Comparison of ENCODE assay signal across 14 cellular contexts in genomic region chr2:10389596-10389995, GRCh38. TPM values are rescaled to one million over a fixed set of nuclear protein-coding genes. Genes with fewer than 3 reads are reported as not detected.
DNase-seq lines count a peak whose midpoint lies in the region; ATAC-seq and TF ChIP-seq lines count a peak whose summit lies in the region.
"Had no signal": no experiment of that assay in that cellular context is flagged by ENCODE, and none has a peak within 500 bp of the region (broad histone marks: within the 10 kb centered on the region; RNA-seq: fewer than 3 reads in every experiment).

No MANE protein-coding gene starts in this region.

- H3K4me1 Mint-ChIP-seq in chondrocyte (ENCODE audit: low read depth), result peaks cover 19% of the 10 kb centered on the region
- H3K4me1 Mint-ChIP-seq in naive thymus-derived CD4-positive, alpha-beta T cell, result peaks cover 29 to 93% (median 77%) of the 10 kb centered on the region in 7 donors

- peak overlapping the region; percentile 66 for H3K4me2 ChIP-seq in GM23248 (ENCODE audit: unreplicated experiment)

- TF ChIP-seq CTCF in BJ (IDR thresholded peaks at IDR 0.05; ENCODE audit: insufficient read depth, low read depth, low read length), result no peak
- no peak for TF ChIP-seq CTCF in chondrocyte (IDR thresholded peaks at IDR 0.05)

- 12 to 18% methylated on average over 5 of the region's 5 CpGs for WGBS in GM23248 (ENCODE audit: low coverage in 1 of 2, low lambda C conversion rate in 2 of 2, missing lambda C conversion rate in 2 of 2), 2 experiments

- in situ Hi-C loops in GM23248 (cut with MboI), result no loop called here

- no peaks in the 10 kb centered on the region for H3K9me2 ChIP-seq in GM23248 (ENCODE audit: insufficient read depth)

- no peaks in the 10 kb centered on the region for H3K27me3 ChIP-seq in BJ (ENCODE audit: control insufficient read depth, insufficient read depth, low read length)
- H3K27me3 ChIP-seq in GM23248 (replicated peaks; ENCODE audit: insufficient read depth), result no peaks in the 10 kb centered on the region
- H3K27me3 ChIP-seq in naive thymus-derived CD4-positive, alpha-beta T cell (ENCODE audit: control insufficient read depth in 2 of 2, insufficient read depth in 2 of 2, low read length in 2 of 2), result no peaks in the 10 kb centered on the region
- H3K27me3 ChIP-seq in SJCRH30, result no peaks in the 10 kb centered on the region
- H3K27me3 ChIP-seq: ascending aorta, pancreas had no signal

- H3K4me3 ChIP-seq in BJ (ENCODE audit: low read depth, low read length) (no peak overlapping the region), GM23248 (no peak overlapping the region), SJCRH30 (no peak overlapping the region)
- no peak overlapping the region for H3K4me3 ChIP-seq in naive thymus-derived CD4-positive, alpha-beta T cell (ENCODE audit: low read length)
- H3K4me3 ChIP-seq: ascending aorta, pancreas had no signal

- CTCF ChIA-PET in BJ (lab: Yijun Ruan, JAX), result interaction anchor here (0.6 to 5.7 kb wide), 4 partner anchors 19 to 115 kb away, joined by 3 to 24 read pairs (median 4); no protein-coding TSS in a partner anchor
- CTCF ChIA-PET in naive thymus-derived CD4-positive, alpha-beta T cell (lab: Charles Lee), result interaction anchor here (0.6 kb wide), 1 partner anchor 152 kb away, joined by 4 read pairs; no protein-coding TSS in a partner anchor

- H4K20me1 ChIP-seq in GM23248 (ENCODE audit: insufficient read depth), result no peaks in the 10 kb centered on the region

- H3K4me1 ChIP-seq in GM23248 (ENCODE audit: insufficient read depth) (peaks cover 34% of the 10 kb centered on the region), SJCRH30 (no peaks in the 10 kb centered on the region; the same call in 1 of the 2 replicates)
- H3K4me1 ChIP-seq in naive thymus-derived CD4-positive, alpha-beta T cell (ENCODE audit: control insufficient read depth in 2 of 2, insufficient read depth in 2 of 2, low read length in 2 of 2), result peaks cover 3 to 28% of the 10 kb centered on the region in 2 donors

- peak overlapping the region; percentile 73 for H3K27ac ChIP-seq in GM23248
- peak overlapping the region; percentile 9 for H3K27ac ChIP-seq in naive thymus-derived CD4-positive, alpha-beta T cell (ENCODE audit: low read depth, low read length)
- no peak overlapping the region for H3K27ac ChIP-seq in SJCRH30
- H3K27ac ChIP-seq: ascending aorta, pancreas, VCaP had no signal

- H2AFZ ChIP-seq in GM23248, result no peak overlapping the region

- POLR2A ChIA-PET in BJ (lab: Charles Lee), result no interaction called here
- POLR2A ChIA-PET in naive thymus-derived CD4-positive, alpha-beta T cell (lab: Charles Lee), result interaction anchor here (0.7 kb wide), 1 partner anchor 86 kb away, joined by 3 read pairs; no protein-coding TSS in a partner anchor

- H3K36me3 Mint-ChIP-seq in chondrocyte (ENCODE audit: low read depth), result no peaks in the 10 kb centered on the region
- H3K36me3 Mint-ChIP-seq in naive thymus-derived CD4-positive, alpha-beta T cell, result peaks cover 0 to 3% (median 0%) of the 10 kb centered on the region in 5 donors

- no peak overlapping the region for H3K4me3 Mint-ChIP-seq in chondrocyte (ENCODE audit: unreplicated experiment)
- peak overlapping the region in 3 of 10 donors; percentile 32 to 66 (median 49) for H3K4me3 Mint-ChIP-seq in naive thymus-derived CD4-positive, alpha-beta T cell

- peaks cover 33% of the 10 kb centered on the region for H3K79me2 ChIP-seq in GM23248 (ENCODE audit: insufficient read depth)

- DNase-seq in BJ (ENCODE audit: low read depth) (peak; percentile 46), GM23248 (peak; percentile 79), chondrocyte (ENCODE audit: low spot score) (no peak), H4 (ENCODE audit: low spot score) (no peak), T-helper 2 cell (no peak), SJCRH30 (no peak)
- no peak for DNase-seq in naive thymus-derived CD4-positive, alpha-beta T cell
- DNase-seq: NCI-H446; SHP77 treated with DMSO at 0.1 percent for 48 hours; stimulated activated naive CD4-positive, alpha-beta T cell had no signal

- H3K27me3 Mint-ChIP-seq in chondrocyte (ENCODE audit: low read depth), result no peaks in the 10 kb centered on the region
- no peaks in the 10 kb centered on the region for H3K27me3 Mint-ChIP-seq in naive thymus-derived CD4-positive, alpha-beta T cell

- H3K9me3 ChIP-seq in GM23248 (ENCODE audit: low read depth), result no peaks in the 10 kb centered on the region
- H3K9me3 ChIP-seq in naive thymus-derived CD4-positive, alpha-beta T cell (ENCODE audit: control insufficient read depth in 2 of 3, low read length in 3 of 3), result no peaks in the 10 kb centered on the region
- no peaks in the 10 kb centered on the region for H3K9me3 ChIP-seq in SJCRH30 (replicated peaks)
- H3K9me3 ChIP-seq: ascending aorta, pancreas had no signal

- H3F3A ChIP-seq in GM23248 (ENCODE audit: insufficient read depth), result peaks cover 11% of the 10 kb centered on the region; the same call in 1 of the 2 replicates

- no peaks in the 10 kb centered on the region for H3K9me3 Mint-ChIP-seq in chondrocyte (ENCODE audit: low read depth)
- no peaks in the 10 kb centered on the region for H3K9me3 Mint-ChIP-seq in naive thymus-derived CD4-positive, alpha-beta T cell

- H3K27ac Mint-ChIP-seq in chondrocyte (ENCODE audit: unreplicated experiment), result peak overlapping the region; percentile 28
- peak overlapping the region in 8 of 9 donors; percentile 38 to 91 (median 83) for H3K27ac Mint-ChIP-seq in naive thymus-derived CD4-positive, alpha-beta T cell

- H3K36me3 ChIP-seq in BJ (ENCODE audit: control insufficient read depth, insufficient read depth, low read length) (no peaks in the 10 kb centered on the region), GM23248 (ENCODE audit: low read depth) (no peaks in the 10 kb centered on the region), SJCRH30 (no peaks in the 10 kb centered on the region)
- no peaks in the 10 kb centered on the region for H3K36me3 ChIP-seq in naive thymus-derived CD4-positive, alpha-beta T cell (ENCODE audit: control insufficient read depth in 2 of 3, insufficient read depth in 3 of 3, low read length in 3 of 3)
- H3K36me3 ChIP-seq: ascending aorta, pancreas had no signal

- no peak for ATAC-seq in naive thymus-derived CD4-positive, alpha-beta T cell
- ATAC-seq in HG02610 (IDR thresholded peaks at IDR 0.05; ENCODE audit: unreplicated experiment), result no peak

- H3K9ac ChIP-seq in GM23248, result 0 out of 2 replicates have a peak overlapping the region, but pooled peaks have one; percentile 36

- intact Hi-C loops in naive thymus-derived CD4-positive, alpha-beta T cell (cut with micrococcal nuclease), result no loop called here

RNA-seq across cellular contexts. Expression of gene ODC1, which starts 58.5 kb away (rescaled TPM):
- polyA plus RNA-seq in BJ (2011; rRNA removed) (86.9 and 167 TPM in 2 replicates), GM23248 (2016; fragmentation: Nextera tagmentation; extraction: Ambion mirVana) (58.3 and 61.5 TPM in 2 replicates)
- polyA minus RNA-seq in BJ (2011; rRNA and poly(A)+ RNA removed), result 46.7 and 64.1 TPM in 2 replicates
- total RNA-seq in GM23248 (2014; rRNA removed; shearing (Covaris generic)), result 106 and 114 TPM in 2 replicates
- 44.4 to 65.3 TPM (median 61.6 TPM) in 3 replicates for total RNA-seq in chondrocyte
- total RNA-seq in naive thymus-derived CD4-positive, alpha-beta T cell, result 10 to 100 TPM; 32.7 to 88.2 (median 52.4) TPM
- polyA plus RNA-seq in naive thymus-derived CD4-positive, alpha-beta T cell, result 10 to 100 TPM; 48.3 to 66.5 TPM
- 123 and 131 TPM in 2 replicates for total RNA-seq in H4 (2014; rRNA removed; shearing (Covaris generic))
- total RNA-seq in SJCRH30 (2014; rRNA removed; shearing (Covaris generic)), result 362 and 380 TPM in 2 replicates

Comparison
In these comparisons a context has a peak if more than half of its experiments do, and no peak if none do; other contexts are left out.
1. DNase-seq: peak in BJ (single experiment) and GM23248 (single experiment); none in chondrocyte (single experiment), naive thymus-derived CD4-positive, alpha-beta T cell (0 of 9), H4 (single experiment), T-helper 2 cell (0 of 5) and SJCRH30 (0 of 2).